Comparison of ENCODE assay signal across 12 cellular contexts in the genomic region with DNA sequence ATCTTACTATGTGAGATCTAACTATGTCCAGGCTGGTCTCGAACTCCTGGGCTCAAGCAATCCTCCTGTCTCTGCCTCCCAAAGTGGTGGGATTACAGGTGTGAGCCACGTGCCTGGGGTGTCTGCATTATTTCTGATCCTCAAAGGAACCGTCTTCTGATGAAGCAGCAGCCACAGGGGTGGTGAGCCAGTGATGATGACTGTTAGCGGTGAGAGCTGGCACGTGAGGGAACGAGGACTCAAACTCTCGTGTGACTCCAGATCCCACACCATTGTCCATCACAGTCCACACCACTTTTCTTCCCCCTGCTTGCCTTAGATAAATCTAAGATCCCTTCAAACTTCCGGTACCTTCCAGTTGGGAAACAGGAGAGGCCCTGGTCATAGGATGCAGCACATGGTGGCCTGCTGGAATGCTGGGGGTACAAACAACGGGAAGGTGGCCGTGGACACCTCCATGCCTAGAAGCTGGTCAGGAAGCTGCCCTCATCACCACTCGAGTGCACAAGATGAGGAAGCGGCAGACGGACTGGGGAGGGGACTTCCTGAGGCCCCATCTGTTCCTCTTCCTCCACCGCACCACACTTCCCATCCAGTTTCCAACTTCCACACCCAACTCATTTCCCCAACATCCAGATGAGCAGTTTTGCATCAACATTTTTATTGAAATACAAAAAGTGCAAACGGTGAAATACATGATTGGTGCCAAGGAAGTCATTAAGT. TPM values are rescaled to one million over a fixed set of nuclear protein-coding genes. Genes with fewer than 3 reads are reported as not detected.
DNase-seq lines count a peak whose midpoint lies in the region; ATAC-seq and TF ChIP-seq lines count a peak whose summit lies in the region.
"Had no signal": no experiment of that assay in that cellular context is flagged by ENCODE, and none has a peak within 500 bp of the region (broad histone marks: within the 10 kb centered on the region; RNA-seq: fewer than 3 reads in every experiment).

No MANE protein-coding gene starts in this region.

- H3K4me3 ChIP-seq in coronary artery: no peak overlapping the region

- H3K36me3 Mint-ChIP-seq in natural killer cell: no peaks in the 10 kb centered on the region

- H3K27me3 Mint-ChIP-seq in natural killer cell (ENCODE audit: low read depth in 2 of 2): no peaks in the 10 kb centered on the region

- peak; percentile 46 for DNase-seq in CD1c-positive myeloid dendritic cell (ENCODE audit: extremely low spot score)
- DNase-seq in NCI-H69 (lab: John Stamatoyannopoulos, UW): peak; percentile 54
- peak; percentile 69 for DNase-seq in coronary artery (ENCODE audit: low spot score)
- no peak for DNase-seq in natural killer cell
- no peak for DNase-seq in NCI-H526 treated with DMSO at 0.1 percent for 48 hours (lab: John Stamatoyannopoulos, UW)
- DNase-seq in omental fat pad (ENCODE audit: low spot score): no peak
- no peak for DNase-seq in NCI-H1105 (lab: John Stamatoyannopoulos, UW)
- no peak for DNase-seq in dedifferentiated amniotic fluid mesenchymal stem cell (ENCODE audit: extremely low spot score)
- DNase-seq: brain microvascular endothelial cell, NCI-H1417 treated with DMSO at 0.1 percent for 48 hours, T1000 had no signal

- peak in 1 of 3 donors; percentile 56 for ATAC-seq in natural killer cell
- ATAC-seq in omental fat pad (ENCODE audit: low FRiP score): no peak

- H3K27ac Mint-ChIP-seq in natural killer cell: peak overlapping the region; percentile 21 to 73

- H3K9me3 Mint-ChIP-seq in natural killer cell: no peaks in the 10 kb centered on the region

- H3K4me1 Mint-ChIP-seq in natural killer cell: peaks cover 33 to 40% of the 10 kb centered on the region in 2 donors

- TF ChIP-seq CTCF in coronary artery (IDR thresholded peaks at IDR 0.05): no peak
- no peak for TF ChIP-seq CTCF in natural killer cell (IDR thresholded peaks at IDR 0.05)
- no peak for TF ChIP-seq CTCF in omental fat pad (IDR thresholded peaks at IDR 0.05)

- intact Hi-C loops in natural killer cell (cut with micrococcal nuclease): loop anchor here (10.0 kb wide), 1 partner anchor 62 kb away; a partner anchor contains a TSS

- no peak overlapping the region for H3K4me3 Mint-ChIP-seq in natural killer cell

- H3K27ac ChIP-seq in coronary artery: peak overlapping the region in 1 of 2 donors; percentile 81
- H3K27ac ChIP-seq: brain microvascular endothelial cell had no signal

RNA-seq across cellular contexts. Expression of a gene that starts 23.8 kb away (rescaled TPM):
- total RNA-seq in natural killer cell (100 to 1,000 TPM in 2 of 3 donors, 10 to 100 TPM in 1; 89.8 to 111 (median 102) TPM), omental fat pad (10 to 100 TPM; 34.6 to 69.2 (median 42.6) TPM)

RNA-seq across cellular contexts. Expression of a gene that starts 24.2 kb away (rescaled TPM):
- total RNA-seq in natural killer cell (10 to 100 TPM in 1 of 3 donors, 1 to 10 TPM in 2; 9.1 to 19.0 (median 9.6) TPM), omental fat pad (10 to 100 TPM in 1 of 4 donors, 1 to 10 TPM in 3; 4.3 to 12.2 (median 7.9) TPM)

RNA-seq across cellular contexts. Expression of a gene that starts 42.4 kb away (rescaled TPM):
- total RNA-seq in natural killer cell (under 1 TPM in 1 of 3 donors, not detected in 2; 0.14 TPM), omental fat pad (not detected)
- total RNA-seq: Daoy had no signal

RNA-seq across cellular contexts. Expression of a gene that starts 59.2 kb away (rescaled TPM):
- total RNA-seq in natural killer cell (100 to 1,000 TPM; 125 to 137 (median 132) TPM), omental fat pad (100 to 1,000 TPM in 1 of 4 donors, 10 to 100 TPM in 3; 73.7 to 137 (median 83.3) TPM)

RNA-seq across cellular contexts. Expression of a gene that starts 59.6 kb away (rescaled TPM):
- total RNA-seq in natural killer cell: 10 to 100 TPM in 2 of 3 donors, 1 to 10 TPM in 1; 9.9 to 16.8 (median 12.7) TPM
- 1 to 10 TPM; 1.4 to 4.0 (median 2.7) TPM for total RNA-seq in omental fat pad

Comparison
In these comparisons a context has a peak if more than half of its experiments do, and no peak if none do; other contexts are left out.
1. DNase-seq: peak in CD1c-positive myeloid dendritic cell (single experiment), NCI-H69 (single experiment) and coronary artery (single experiment); none in natural killer cell (single experiment), NCI-H526 treated with DMSO at 0.1 percent for 48 hours (single experiment), omental fat pad (single experiment), NCI-H1105 (single experiment) and dedifferentiated amniotic fluid mesenchymal stem cell (single experiment).